Comparison of ENCODE assay signal across 23 cellular contexts in the genomic region with DNA sequence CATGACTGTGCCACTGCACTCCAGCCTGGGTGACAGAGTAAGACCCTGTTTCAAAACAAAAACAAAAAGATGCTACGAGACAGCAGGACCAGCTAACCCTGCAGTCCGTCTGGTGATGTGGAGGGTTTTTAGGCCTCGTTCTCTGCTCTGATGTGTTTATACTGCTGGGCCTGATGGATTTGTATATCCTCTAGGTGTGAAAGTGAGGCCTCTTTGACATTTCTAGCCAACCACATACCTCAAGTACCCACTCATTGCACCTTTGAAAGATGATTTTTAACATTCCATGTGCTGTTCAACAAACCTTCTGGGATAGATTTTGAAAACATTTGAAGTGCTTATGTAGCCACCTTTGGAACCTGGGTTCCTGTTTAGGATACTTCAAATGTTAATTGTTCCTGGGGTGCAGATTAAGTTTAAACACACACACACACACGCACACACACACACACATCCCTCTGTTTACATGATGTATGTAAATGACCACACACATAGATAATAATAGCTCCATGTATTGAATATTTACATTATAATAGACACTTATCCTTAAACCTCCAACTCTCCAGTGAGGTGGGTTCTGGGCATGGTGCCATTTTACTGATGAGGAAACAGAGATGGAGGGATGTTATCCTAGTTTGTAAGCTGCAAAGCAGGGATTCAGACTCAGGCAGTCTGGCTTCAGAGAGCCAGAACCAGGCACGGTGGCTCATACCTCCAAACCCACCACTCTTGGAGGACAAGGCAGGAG. TPM values are rescaled to one million over a fixed set of nuclear protein-coding genes. Genes with fewer than 3 reads are reported as not detected.
DNase-seq lines count a peak whose midpoint lies in the region; ATAC-seq and TF ChIP-seq lines count a peak whose summit lies in the region.
"Had no signal": no experiment of that assay in that cellular context is flagged by ENCODE, and none has a peak within 500 bp of the region (broad histone marks: within the 10 kb centered on the region; RNA-seq: fewer than 3 reads in every experiment).

No MANE protein-coding gene starts in this region.

- no peak for TF ChIP-seq CTCF in cardiac muscle cell (IDR thresholded peaks at IDR 0.05; ENCODE audit: low read depth, low read length)
- TF ChIP-seq CTCF in heart left ventricle (IDR thresholded peaks at IDR 0.05) = no peak
- no peak for TF ChIP-seq CTCF in left lung (IDR thresholded peaks at IDR 0.05)
- no peak for TF ChIP-seq CTCF in upper lobe of right lung (IDR thresholded peaks at IDR 0.05)
- TF ChIP-seq CTCF in tibial artery (IDR thresholded peaks at IDR 0.05) = no peak

- WGBS in heart left ventricle, 4 donors = 88 to 97% (median 96%) methylated on average over 5 of the region's 5 CpGs

- H3K9me3 ChIP-seq in cardiac muscle cell (ENCODE audit: low read depth) (no peaks in the 10 kb centered on the region), heart left ventricle (no peaks in the 10 kb centered on the region), left lung (no peaks in the 10 kb centered on the region), upper lobe of right lung (no peaks in the 10 kb centered on the region), tibial artery (no peaks in the 10 kb centered on the region)

- H3K27ac ChIP-seq in cardiac muscle cell (peak overlapping the region; percentile 87), heart left ventricle (peak overlapping the region in 2 of 12 donors; percentile 23 to 85), left lung (no peak overlapping the region), upper lobe of right lung (no peak overlapping the region), tibial artery (no peak overlapping the region)
- H3K27ac ChIP-seq: C4-2B, KMS-11 had no signal

- no peak overlapping the region for H3K4me3 ChIP-seq in cardiac muscle cell
- no peak overlapping the region for H3K4me3 ChIP-seq in heart left ventricle
- H3K4me3 ChIP-seq in left lung = no peak overlapping the region
- no peak overlapping the region for H3K4me3 ChIP-seq in upper lobe of right lung
- H3K4me3 ChIP-seq in tibial artery = no peak overlapping the region

- DNase-seq in cardiac muscle cell (ENCODE audit: low read depth in 1 of 2, low spot score in 1 of 2) (no peak), heart left ventricle (no peak), NCI-H2081 (lab: John Stamatoyannopoulos, UW) (peak; percentile 38 to 80), left lung (no peak), upper lobe of right lung (no peak), tibial artery (no peak), putamen (ENCODE audit: low spot score) (no peak)
- DNase-seq: activated CD4-positive, alpha-beta memory T cell treated with anti-CD3 and anti-CD28 coated beads, Interleukin-2, amount 10 ng/mL, durations not matched to agents 7 days and 5 days; activated T-cell treated with anti-CD3 and anti-CD28 coated beads, Interleukin-2, amount 50 U/mL, for 1 hour; amniotic stem cell; GOT3; mesendoderm; natural killer cell; NCI-H1930; NCI-H774; OCI-M1; Right ventricle myocardium superior; stimulated activated CD4-positive, alpha-beta T cell treated with anti-CD3 and anti-CD28 coated beads, Interleukin-4, amount 100 ng/mL, for 24 hours; T1000 had no signal

- H3K27me3 ChIP-seq in cardiac muscle cell = no peaks in the 10 kb centered on the region
- H3K27me3 ChIP-seq in heart left ventricle = no peaks in the 10 kb centered on the region
- H3K27me3 ChIP-seq in left lung = no peaks in the 10 kb centered on the region
- no peaks in the 10 kb centered on the region for H3K27me3 ChIP-seq in upper lobe of right lung
- H3K27me3 ChIP-seq in tibial artery = no peaks in the 10 kb centered on the region

- intact Hi-C loops in heart left ventricle (cut with DNase I) (no loop called here), left lung (cut with DNase I) (no loop called here), upper lobe of right lung (cut with DNase I) (no loop called here), tibial artery (cut with DNase I; ENCODE audit: low total_unique reads) (no loop called here)

- TF ChIP-seq POLR2A in heart left ventricle (IDR thresholded peaks at IDR 0.05) = no peak

- no peak for ATAC-seq in heart left ventricle
- peak; percentile 61 for ATAC-seq in left lung
- peak; percentile 56 for ATAC-seq in upper lobe of right lung
- ATAC-seq in HG03521 (IDR thresholded peaks at IDR 0.05; ENCODE audit: unreplicated experiment) = no peak
- ATAC-seq: activated CD4-positive, CD25-positive, alpha-beta regulatory T cell treated with anti-CD3 and anti-CD28 coated beads, Interleukin-2, amount 50 U/mL, for 24 hours; natural killer cell had no signal

- H3K4me1 ChIP-seq in cardiac muscle cell (ENCODE audit: low read depth) = peaks cover 4% of the 10 kb centered on the region
- H3K4me1 ChIP-seq in heart left ventricle = peaks cover 0 to 22% (median 8%) of the 10 kb centered on the region in 12 donors
- peaks cover 0 to 8% of the 10 kb centered on the region in 2 donors for H3K4me1 ChIP-seq in left lung
- H3K4me1 ChIP-seq in upper lobe of right lung = peaks cover 8% of the 10 kb centered on the region
- peaks cover 0 to 14% (median 6%) of the 10 kb centered on the region in 4 donors for H3K4me1 ChIP-seq in tibial artery

- no peaks in the 10 kb centered on the region for H3K36me3 ChIP-seq in cardiac muscle cell
- peaks cover 0 to 13% (median 0%) of the 10 kb centered on the region in 9 donors for H3K36me3 ChIP-seq in heart left ventricle
- no peaks in the 10 kb centered on the region for H3K36me3 ChIP-seq in left lung
- no peaks in the 10 kb centered on the region for H3K36me3 ChIP-seq in upper lobe of right lung
- H3K36me3 ChIP-seq in tibial artery = peaks cover 0 to 3% (median 2%) of the 10 kb centered on the region in 3 donors

RNA-seq across cellular contexts. Expression of a gene that starts 48.8 kb away (rescaled TPM):
- 79.6 and 105 TPM in 2 replicates for total RNA-seq in cardiac muscle cell
- polyA plus RNA-seq in cardiac muscle cell = 68.1 and 75.1 TPM in 2 replicates
- total RNA-seq in heart left ventricle = 10 to 100 TPM; 34.4 to 73.4 (median 50.1) TPM
- 10 to 100 TPM; 20.3 to 44.0 TPM for polyA plus RNA-seq in heart left ventricle
- total RNA-seq in left lung = 10 to 100 TPM; 93.5 to 93.8 TPM
- total RNA-seq in upper lobe of right lung = 112 TPM

Comparison
In these comparisons a context has a peak if more than half of its experiments do, and no peak if none do; other contexts are left out.
1. DNase-seq: peak in NCI-H2081 (2 of 2); none in cardiac muscle cell (0 of 2), heart left ventricle (0 of 5), left lung (0 of 2), upper lobe of right lung (single experiment), tibial artery (0 of 2) and putamen (single experiment).
2. ATAC-seq: peak in left lung (single experiment) and upper lobe of right lung (single experiment); none in heart left ventricle (0 of 4) and HG03521 (single experiment).